In the genomic region with DNA sequence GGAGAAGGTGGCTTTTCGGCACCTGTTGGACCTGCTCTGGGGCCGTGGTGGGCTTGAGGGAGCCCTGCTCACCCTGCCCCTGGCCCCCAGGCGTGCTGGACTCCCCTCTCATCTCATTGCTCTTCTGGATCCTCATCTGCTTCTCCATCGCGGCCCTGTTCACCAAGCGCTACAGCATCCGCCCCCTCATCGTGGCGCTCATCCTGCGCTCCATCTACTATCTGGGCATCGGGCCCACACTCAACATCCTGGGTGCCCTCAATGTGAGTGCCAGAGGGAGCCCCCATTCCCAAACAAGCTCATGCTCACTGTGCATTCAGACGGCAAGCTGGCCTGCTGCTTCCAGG, we compare ENCODE assay signal across 14 cellular contexts. TPM values are rescaled to one million over a fixed set of nuclear protein-coding genes. Genes with fewer than 3 reads are reported as not detected.
A peak's percentile ranks its signal among the peaks of the same experiment; 100 is the strongest.
DNase-seq lines count a peak whose midpoint lies in the region; ATAC-seq, FAIRE-seq and TF ChIP-seq lines count a peak whose summit lies in the region.
"Had no signal": no experiment of that assay in that cellular context is flagged by ENCODE, and none has a peak within 500 bp of the region (broad histone marks: within the 10 kb centered on the region; RNA-seq: fewer than 3 reads in every experiment).

No MANE protein-coding gene starts in this region.

- ATAC-seq in CD4-positive, alpha-beta T cell (ENCODE audit: poor library complexity), result no peak
- no peak for ATAC-seq in GM21825 (IDR thresholded peaks at IDR 0.05; ENCODE audit: unreplicated experiment)
- no peak for ATAC-seq in stimulated activated memory B cell treated with anti-CD40 and anti-IgM and Interleukin-4, amounts not matched to agents 10 μg/mL and 1 μg/mL and 100 μg/mL, for 72 hours

- no peaks in the 10 kb centered on the region for H3K27me3 ChIP-seq in CD4-positive, alpha-beta T cell (ENCODE audit: control insufficient read depth, insufficient read depth, low read length)
- H3K27me3 ChIP-seq in astrocyte (ENCODE audit: insufficient read depth, low read length) (no peaks in the 10 kb centered on the region), osteoblast (ENCODE audit: insufficient read depth, low read length) (no peaks in the 10 kb centered on the region)
- H3K27me3 ChIP-seq: BLaER1 treated with 17β-estradiol and CSF1 and Interleukin-3, amounts not matched to agents 10 nM and 100 nM; MG63 had no signal

- FAIRE-seq in astrocyte (lab: Jason Lieb, UNC), result no peak
- FAIRE-seq: H54 had no signal

- H3K9me3 Mint-ChIP-seq in activated T-cell treated with anti-CD3 and anti-CD28 coated beads, Interleukin-2, amount 50 U/mL, for 24 hours, result no peaks in the 10 kb centered on the region
- no peaks in the 10 kb centered on the region for H3K9me3 Mint-ChIP-seq in CD4-positive, alpha-beta T cell
- no peaks in the 10 kb centered on the region for H3K9me3 Mint-ChIP-seq in astrocyte (ENCODE audit: unreplicated experiment)
- no peaks in the 10 kb centered on the region for H3K9me3 Mint-ChIP-seq in stimulated activated memory B cell treated with anti-CD40 and anti-IgM and Interleukin-4, amounts not matched to agents 10 μg/mL and 1 μg/mL and 100 μg/mL, for 72 hours

- no peaks in the 10 kb centered on the region for H3K9me3 ChIP-seq in CD4-positive, alpha-beta T cell (ENCODE audit: control insufficient read depth, low read length)
- no peaks in the 10 kb centered on the region for H3K9me3 ChIP-seq in astrocyte (ENCODE audit: insufficient read depth, low read depth, low read length)
- no peaks in the 10 kb centered on the region for H3K9me3 ChIP-seq in osteoblast (ENCODE audit: low read depth, low read length)
- H3K9me3 ChIP-seq: BLaER1 treated with 17β-estradiol and CSF1 and Interleukin-3, amounts not matched to agents 10 nM and 100 nM; MG63 had no signal

- H3K4me2 ChIP-seq in astrocyte (ENCODE audit: low read length) (no peak overlapping the region), osteoblast (ENCODE audit: insufficient read depth, low read length) (no peak overlapping the region)
- H3K4me2 ChIP-seq: BLaER1 treated with 17β-estradiol and CSF1 and Interleukin-3, amounts not matched to agents 10 nM and 100 nM had no signal

- DNase-seq in activated T-cell treated with anti-CD3 and anti-CD28 coated beads, Interleukin-2, amount 50 U/mL, for 24 hours, result no peak
- DNase-seq in activated T-cell treated with anti-CD3 and anti-CD28 coated beads, Interleukin-2, amount 50 U/mL, for 1 hour, result no peak
- no peak for DNase-seq in CD4-positive, alpha-beta T cell
- DNase-seq in astrocyte (ENCODE audit: low read depth), result no peak
- peak; percentile 48 for DNase-seq in osteoblast (ENCODE audit: insufficient read length, low spot score, missing footprints)
- no peak for DNase-seq in NCI-H345 treated with DMSO at 0.1 percent for 48 hours (lab: John Stamatoyannopoulos, UW; ENCODE audit: unreplicated experiment)
- DNase-seq: MG63, NCI-H1092, NCI-H2081 treated with DMSO at 0.1 percent for 48 hours, NCI-H510A treated with DMSO at 0.1 percent for 48 hours had no signal

- no peak overlapping the region for H2AFZ ChIP-seq in astrocyte (ENCODE audit: low read depth, low read length)
- no peak overlapping the region for H2AFZ ChIP-seq in osteoblast (ENCODE audit: low read length)

- H3K36me3 ChIP-seq in astrocyte (ENCODE audit: insufficient read depth, low read length) (no peaks in the 10 kb centered on the region), osteoblast (ENCODE audit: insufficient read depth, low read length) (peaks cover 40% of the 10 kb centered on the region)

- no peaks in the 10 kb centered on the region for H4K20me1 ChIP-seq in astrocyte (ENCODE audit: insufficient read depth, low read length)
- H4K20me1 ChIP-seq in osteoblast (ENCODE audit: insufficient read depth, low read length), result no peaks in the 10 kb centered on the region

- H3K36me3 Mint-ChIP-seq in activated T-cell treated with anti-CD3 and anti-CD28 coated beads, Interleukin-2, amount 50 U/mL, for 24 hours (ENCODE audit: low read depth), result peaks cover 99% of the 10 kb centered on the region
- H3K36me3 Mint-ChIP-seq in CD4-positive, alpha-beta T cell (ENCODE audit: low read depth), result peaks cover 87% of the 10 kb centered on the region
- peaks cover 28% of the 10 kb centered on the region for H3K36me3 Mint-ChIP-seq in astrocyte (ENCODE audit: low read depth, unreplicated experiment)
- H3K36me3 Mint-ChIP-seq in stimulated activated memory B cell treated with anti-CD40 and anti-IgM and Interleukin-4, amounts not matched to agents 10 μg/mL and 1 μg/mL and 100 μg/mL, for 72 hours, result peaks cover 87% of the 10 kb centered on the region

- H3K4me3 Mint-ChIP-seq in activated T-cell treated with anti-CD3 and anti-CD28 coated beads, Interleukin-2, amount 50 U/mL, for 24 hours, result no peak overlapping the region
- no peak overlapping the region for H3K4me3 Mint-ChIP-seq in CD4-positive, alpha-beta T cell
- H3K4me3 Mint-ChIP-seq in astrocyte (ENCODE audit: unreplicated experiment), result no peak overlapping the region
- H3K4me3 Mint-ChIP-seq in stimulated activated memory B cell treated with anti-CD40 and anti-IgM and Interleukin-4, amounts not matched to agents 10 μg/mL and 1 μg/mL and 100 μg/mL, for 72 hours, result no peak overlapping the region

- POLR2A ChIA-PET in CD4-positive, alpha-beta T cell (lab: Charles Lee), result no interaction called here

- H3K4me3 ChIP-seq in astrocyte (ENCODE audit: insufficient read depth, low read depth, low read length) (no peak overlapping the region), osteoblast (ENCODE audit: insufficient read depth, low read length) (no peak overlapping the region)
- H3K4me3 ChIP-seq: BLaER1 treated with 17β-estradiol and CSF1 and Interleukin-3, amounts not matched to agents 10 nM and 100 nM; MG63 had no signal

- intact Hi-C loops in CD4-positive, alpha-beta T cell (cut with DNase I, micrococcal nuclease), result no loop called here

- no peak overlapping the region for H3K27ac ChIP-seq in CD4-positive, alpha-beta T cell (ENCODE audit: low read depth, low read length)
- H3K27ac ChIP-seq in astrocyte (ENCODE audit: low read depth, low read length) (no peak overlapping the region), osteoblast (ENCODE audit: low read depth, low read length) (no peak overlapping the region)
- H3K27ac ChIP-seq: BLaER1 treated with 17β-estradiol and CSF1 and Interleukin-3, amounts not matched to agents 10 nM and 100 nM had no signal

- H3K4me1 ChIP-seq in astrocyte (ENCODE audit: insufficient read depth, low read length) (peaks cover 20% of the 10 kb centered on the region), osteoblast (ENCODE audit: insufficient read depth, low read length) (peaks cover 23% of the 10 kb centered on the region)

- H3K79me2 ChIP-seq in astrocyte (ENCODE audit: insufficient read depth, low read length) (no peaks in the 10 kb centered on the region), osteoblast (ENCODE audit: insufficient read depth, low read length) (no peaks in the 10 kb centered on the region)

- H3K27ac Mint-ChIP-seq in activated T-cell treated with anti-CD3 and anti-CD28 coated beads, Interleukin-2, amount 50 U/mL, for 24 hours, result peak overlapping the region; percentile 44
- peak overlapping the region; percentile 31 for H3K27ac Mint-ChIP-seq in CD4-positive, alpha-beta T cell
- peak overlapping the region; percentile 34 for H3K27ac Mint-ChIP-seq in astrocyte (ENCODE audit: unreplicated experiment)
- no peak overlapping the region for H3K27ac Mint-ChIP-seq in stimulated activated memory B cell treated with anti-CD40 and anti-IgM and Interleukin-4, amounts not matched to agents 10 μg/mL and 1 μg/mL and 100 μg/mL, for 72 hours

- no peaks in the 10 kb centered on the region for H3K27me3 Mint-ChIP-seq in activated T-cell treated with anti-CD3 and anti-CD28 coated beads, Interleukin-2, amount 50 U/mL, for 24 hours
- H3K27me3 Mint-ChIP-seq in CD4-positive, alpha-beta T cell, result no peaks in the 10 kb centered on the region
- H3K27me3 Mint-ChIP-seq in astrocyte (ENCODE audit: low read depth, unreplicated experiment), result no peaks in the 10 kb centered on the region
- H3K27me3 Mint-ChIP-seq in stimulated activated memory B cell treated with anti-CD40 and anti-IgM and Interleukin-4, amounts not matched to agents 10 μg/mL and 1 μg/mL and 100 μg/mL, for 72 hours, result no peaks in the 10 kb centered on the region

- TF ChIP-seq CTCF in CD4-positive, alpha-beta T cell (IDR thresholded peaks at IDR 0.05), result no peak
- TF ChIP-seq CTCF in astrocyte (IDR thresholded peaks at IDR 0.05; ENCODE audit: insufficient read depth, low read depth, low read length), result no peak
- no peak for TF ChIP-seq CTCF in osteoblast (IDR thresholded peaks at IDR 0.05; ENCODE audit: extremely low read depth, low read depth, low read length)

- no peak overlapping the region for H3K9ac ChIP-seq in astrocyte (ENCODE audit: low read length)
- H3K9ac ChIP-seq: BLaER1 treated with 17β-estradiol and CSF1 and Interleukin-3, amounts not matched to agents 10 nM and 100 nM had no signal

- CTCF ChIA-PET in CD4-positive, alpha-beta T cell (lab: Charles Lee), result interaction anchor here (0.6 kb wide), 1 partner anchor 91 kb away, joined by 3 read pairs; no protein-coding TSS in a partner anchor

- peaks cover 32% of the 10 kb centered on the region for H3K4me1 Mint-ChIP-seq in activated T-cell treated with anti-CD3 and anti-CD28 coated beads, Interleukin-2, amount 50 U/mL, for 24 hours (ENCODE audit: low read depth)
- H3K4me1 Mint-ChIP-seq in CD4-positive, alpha-beta T cell (ENCODE audit: low read depth), result peaks cover 31% of the 10 kb centered on the region
- peaks cover 12% of the 10 kb centered on the region for H3K4me1 Mint-ChIP-seq in astrocyte (ENCODE audit: low read depth, unreplicated experiment)
- peaks cover 25% of the 10 kb centered on the region for H3K4me1 Mint-ChIP-seq in stimulated activated memory B cell treated with anti-CD40 and anti-IgM and Interleukin-4, amounts not matched to agents 10 μg/mL and 1 μg/mL and 100 μg/mL, for 72 hours

RNA-seq across cellular contexts. Expression of gene UQCC2, which starts 22.4 kb away (rescaled TPM):
- 1 to 10 TPM; 8.7 to 9.3 TPM for total RNA-seq in CD4-positive, alpha-beta T cell
- 70.2 and 79.1 TPM in 2 replicates for total RNA-seq in astrocyte
- total RNA-seq in osteoblast, result 15.2 and 20.0 TPM in 2 replicates

RNA-seq across cellular contexts. Expression of gene IP6K3, which starts 57.6 kb away (rescaled TPM):
- total RNA-seq in CD4-positive, alpha-beta T cell, result not detected
- total RNA-seq in astrocyte (4.5 and 4.6 TPM in 2 replicates), osteoblast (under 0.01 and 0.29 TPM in 2 replicates)
